Comparison of ENCODE assay signal across 26 cellular contexts in genomic region chr3:125643127-125643526, GRCh38. TPM values are rescaled to one million over a fixed set of nuclear protein-coding genes. Genes with fewer than 3 reads are reported as not detected.
A peak's percentile ranks its signal among the peaks of the same experiment; 100 is the strongest.
DNase-seq lines count a peak whose midpoint lies in the region; ATAC-seq and TF ChIP-seq lines count a peak whose summit lies in the region.
"Had no signal": no experiment of that assay in that cellular context is flagged by ENCODE, and none has a peak within 500 bp of the region (broad histone marks: within the 10 kb centered on the region; RNA-seq: fewer than 3 reads in every experiment).

No MANE protein-coding gene starts in this region.

- intact Hi-C loops in left lung (cut with DNase I) = no loop called here

- H3K27ac ChIP-seq in left lung (peak overlapping the region; percentile 67 to 73), subcutaneous abdominal adipose tissue (ENCODE audit: low read depth, low read length) (peak overlapping the region; percentile 83)
- H3K27ac ChIP-seq: body of pancreas, epithelial cell of prostate had no signal

- DNase-seq in HAP-1 (ENCODE audit: low spot score in 2 of 2) (peak; percentile 30 to 84), NCI-H82 treated with DMSO at 0.1 percent for 48 hours (lab: John Stamatoyannopoulos, UW; ENCODE audit: unreplicated experiment) (peak; percentile 65), left lung (no peak), anterior cingulate cortex (lab: John Stamatoyannopoulos, UW) (no peak)
- DNase-seq: activated CD4-positive, alpha-beta T cell treated with anti-CD3 and anti-CD28 coated beads for 4 hours; activated CD8-positive, alpha-beta memory T cell treated with anti-CD3 and anti-CD28 coated beads for 24 hours; activated effector memory CD4-positive, alpha-beta T cell treated with anti-CD3 and anti-CD28 coated beads, Interleukin-2, amount 50 U/mL, for 16 hours; activated naive CD8-positive, alpha-beta T cell treated with anti-CD3 and anti-CD28 coated beads for 36 hours; activated T-cell treated with anti-CD3 and anti-CD28 coated beads, Interleukin-2, amount 50 U/mL, for 1 hour; body of pancreas; HCEC 1CT; head of caudate nucleus; kidney glomerular epithelial cell; mesendoderm; NCI-H146; NCI-H510A treated with DMSO at 0.1 percent for 48 hours; nucleus accumbens; SHP77; stimulated activated naive CD8-positive, alpha-beta T cell treated with anti-CD3 and anti-CD28 coated beads, Interleukin-15, Interleukin-2, amounts not matched to agents 100 U/mL and 50 U/mL, for 24 hours; tibial artery had no signal

- H3K9ac ChIP-seq in subcutaneous abdominal adipose tissue (ENCODE audit: low read length in 5 of 5) = peak overlapping the region in 3 of 5 donors; percentile 16 to 72 (median 25)

- no peak for TF ChIP-seq CTCF in left lung (IDR thresholded peaks at IDR 0.05)

- ATAC-seq in left lung = no peak
- ATAC-seq in GM21717 (IDR thresholded peaks at IDR 0.05; ENCODE audit: unreplicated experiment) = no peak
- ATAC-seq in HG02981 (IDR thresholded peaks at IDR 0.05; ENCODE audit: unreplicated experiment) = no peak
- ATAC-seq: body of pancreas; Panc1; stimulated activated naive CD8-positive, alpha-beta T cell treated with anti-CD3 and anti-CD28 coated beads, Interleukin-15, Interleukin-2, amounts not matched to agents 100 U/mL and 50 U/mL, for 24 hours had no signal

- no peaks in the 10 kb centered on the region for H3K27me3 ChIP-seq in HAP-1 (ENCODE audit: low read depth)
- H3K27me3 ChIP-seq in left lung = no peaks in the 10 kb centered on the region
- H3K27me3 ChIP-seq in subcutaneous abdominal adipose tissue (ENCODE audit: control insufficient read depth in 5 of 5, insufficient read depth in 4 of 5, low read length in 5 of 5) = no peaks in the 10 kb centered on the region
- H3K27me3 ChIP-seq: body of pancreas, tibial artery had no signal

- H3K4me1 ChIP-seq in HAP-1 (peaks cover 8% of the 10 kb centered on the region), left lung (peaks cover 0 to 7% of the 10 kb centered on the region in 2 donors), subcutaneous abdominal adipose tissue (ENCODE audit: control insufficient read depth in 5 of 5, insufficient read depth in 5 of 5, low read length in 5 of 5) (peaks cover 1 to 36% (median 16%) of the 10 kb centered on the region in 5 donors)
- H3K4me1 ChIP-seq: body of pancreas, tibial artery had no signal

- H3K4me3 ChIP-seq in HAP-1 (no peak overlapping the region), left lung (no peak overlapping the region), subcutaneous abdominal adipose tissue (ENCODE audit: low read depth in 1 of 5, low read length in 5 of 5) (no peak overlapping the region)
- H3K4me3 ChIP-seq: body of pancreas, skin epidermis, tibial artery had no signal

- in situ Hi-C loops in HAP-1 (cut with MboI; ENCODE audit: low sequenced_read_pairs) = no loop called here

- H3K9me3 ChIP-seq in HAP-1 = no peaks in the 10 kb centered on the region
- no peaks in the 10 kb centered on the region for H3K9me3 ChIP-seq in left lung
- no peaks in the 10 kb centered on the region for H3K9me3 ChIP-seq in subcutaneous abdominal adipose tissue (ENCODE audit: control insufficient read depth in 5 of 5, low read length in 5 of 5)
- H3K9me3 ChIP-seq: body of pancreas, tibial artery had no signal

- H3K36me3 ChIP-seq in HAP-1 (replicated peaks) = no peaks in the 10 kb centered on the region
- no peaks in the 10 kb centered on the region for H3K36me3 ChIP-seq in left lung
- H3K36me3 ChIP-seq in subcutaneous abdominal adipose tissue (ENCODE audit: control insufficient read depth in 5 of 5, insufficient read depth in 5 of 5, low read length in 5 of 5) = no peaks in the 10 kb centered on the region
- H3K36me3 ChIP-seq: tibial artery had no signal

RNA-seq across cellular contexts. Expression of gene OSBPL11, which starts 47.8 kb away (rescaled TPM):
- 10 to 100 TPM; 17.9 to 26.2 TPM for total RNA-seq in left lung

Comparison
In these comparisons a context has a peak if more than half of its experiments do, and no peak if none do; other contexts are left out.
1. DNase-seq: peak in HAP-1 (2 of 2) and NCI-H82 treated with DMSO at 0.1 percent for 48 hours (single experiment); none in left lung (0 of 2) and anterior cingulate cortex (0 of 58).